In genomic region chr7:107208563-107208962, GRCh38 we compare ENCODE assay signal across 2 cellular contexts.
TF ChIP-seq lines count a peak whose summit lies in the region.

No MANE protein-coding gene starts in this region.

TF ChIP-seq in SK-N-SH, 30 proteins besides CTCF, POLR2A, EP300 and RAD21 (continued from another document):
- TF ChIP-seq PBX3 (IDR thresholded peaks at IDR 0.05) = no peak
- no peak for TF ChIP-seq TAF1 (IDR thresholded peaks at IDR 0.05; ENCODE audit: borderline replicate concordance, low read depth, low read length)
TF ChIP-seq in SK-N-SH: peak in this region for 1.

TF ChIP-seq in SK-N-SH treated with all-trans-retinoic acid at 6 μM for 48 hours, 23 proteins besides CTCF, POLR2A, EP300 and RAD21 (continued from another document):
- TF ChIP-seq CSRNP3 (CRISPR knock-in tag; IDR thresholded peaks at IDR 0.05) (no peak), ZFP30 (CRISPR knock-in tag; IDR thresholded peaks at IDR 0.05) (no peak), GLIS3 (CRISPR knock-in tag; IDR thresholded peaks at IDR 0.05) (no peak), ZNF8 (CRISPR knock-in tag; IDR thresholded peaks at IDR 0.05) (no peak), BACH2 (CRISPR knock-in tag; IDR thresholded peaks at IDR 0.05; ENCODE audit: borderline replicate concordance) (no peak), ZNF565 (CRISPR knock-in tag; conservative IDR thresholded peaks at IDR 0.05; ENCODE audit: low read depth) (no peak), ZFP3 (CRISPR knock-in tag; IDR thresholded peaks at IDR 0.05) (no peak), TCF4 (CRISPR knock-in tag; IDR thresholded peaks at IDR 0.05; ENCODE audit: borderline replicate concordance) (no peak), RARB (CRISPR knock-in tag; IDR thresholded peaks at IDR 0.05) (no peak), CREB5 (CRISPR knock-in tag; IDR thresholded peaks at IDR 0.05; ENCODE audit: low read depth) (no peak), SNAI2 (CRISPR knock-in tag; IDR thresholded peaks at IDR 0.05) (no peak), ZC3H10 (CRISPR knock-in tag; IDR thresholded peaks at IDR 0.05) (no peak), TOX (CRISPR knock-in tag; IDR thresholded peaks at IDR 0.05; ENCODE audit: borderline replicate concordance) (no peak)
